Comparison of ENCODE assay signal across 15 cellular contexts in genomic region chr2:20931346-20931745, GRCh38.
"Had no signal": no experiment of that assay in that cellular context is flagged by ENCODE, and none has a peak within 500 bp of the region (broad histone marks: within the 10 kb centered on the region; RNA-seq: fewer than 3 reads in every experiment).

No MANE protein-coding gene starts in this region.

- DNase-seq: activated CD4-positive, alpha-beta memory T cell treated with anti-CD3 and anti-CD28 coated beads, Interleukin-2, amount 10 ng/mL, durations not matched to agents 7 days and 5 days; activated CD4-positive, alpha-beta T cell treated with anti-CD3 and anti-CD28 coated beads for 4 hours; activated CD8-positive, alpha-beta memory T cell treated with anti-CD3 and anti-CD28 coated beads, Interleukin-2, amount 50 U/mL, for 48 hours; activated gamma-delta T cell treated with Interleukin-2 at 50 U/mL for 16 hours; activated T-cell treated with anti-CD3 and anti-CD28 coated beads, Interleukin-2, amount 50 U/mL, for 72 hours; amniotic stem cell; caudate nucleus; effector memory CD4-positive, alpha-beta T cell; heart left ventricle; natural killer cell; stimulated activated naive CD8-positive, alpha-beta T cell treated with anti-CD3 and anti-CD28 coated beads, Interleukin-15, Interleukin-2, amounts not matched to agents 100 U/mL and 50 U/mL, for 24 hours; T-helper 17 cell had no signal

- H3K27ac ChIP-seq: body of pancreas had no signal

- H3K4me3 ChIP-seq: body of pancreas, heart left ventricle, lung had no signal

- ATAC-seq: activated T-cell treated with anti-CD3 and anti-CD28 coated beads, Interleukin-2, amount 50 U/mL, for 72 hours; body of pancreas; natural killer cell; stimulated activated naive CD8-positive, alpha-beta T cell treated with anti-CD3 and anti-CD28 coated beads, Interleukin-15, Interleukin-2, amounts not matched to agents 100 U/mL and 50 U/mL, for 24 hours; T-helper 17 cell; WTC11 had no signal

- H3K36me3 ChIP-seq: heart left ventricle had no signal

- H3K27me3 ChIP-seq: body of pancreas, heart left ventricle had no signal

- H3K4me1 ChIP-seq: body of pancreas had no signal
